6 cellular contexts compared by ENCODE assay signal in genomic region chr12:69318225-69318624, GRCh38. TPM values are rescaled to one million over a fixed set of nuclear protein-coding genes. Genes with fewer than 3 reads are reported as not detected.
"Had no signal": no experiment of that assay in that cellular context is flagged by ENCODE, and none has a peak within 500 bp of the region (broad histone marks: within the 10 kb centered on the region; RNA-seq: fewer than 3 reads in every experiment).

No MANE protein-coding gene starts in this region.

- H3K4me3 ChIP-seq: K562 had no signal

- H3K27ac ChIP-seq: HL-60 had no signal

- FAIRE-seq: HTR-8/SVneo, K562 had no signal

- DNase-seq: IMR-90, KBM-7 had no signal

- H3K4me3 Mint-ChIP-seq: IgD-negative memory B cell had no signal

- ATAC-seq: K562 had no signal

- H3K27ac Mint-ChIP-seq: IgD-negative memory B cell had no signal

RNA-seq across cellular contexts. Expression of gene LYZ, which starts 30.0 kb away (rescaled TPM):
- total RNA-seq: IMR-90 had no signal
- polyA plus RNA-seq: IMR-90 had no signal
